Comparison of ENCODE assay signal across 8 cellular contexts in the genomic region with DNA sequence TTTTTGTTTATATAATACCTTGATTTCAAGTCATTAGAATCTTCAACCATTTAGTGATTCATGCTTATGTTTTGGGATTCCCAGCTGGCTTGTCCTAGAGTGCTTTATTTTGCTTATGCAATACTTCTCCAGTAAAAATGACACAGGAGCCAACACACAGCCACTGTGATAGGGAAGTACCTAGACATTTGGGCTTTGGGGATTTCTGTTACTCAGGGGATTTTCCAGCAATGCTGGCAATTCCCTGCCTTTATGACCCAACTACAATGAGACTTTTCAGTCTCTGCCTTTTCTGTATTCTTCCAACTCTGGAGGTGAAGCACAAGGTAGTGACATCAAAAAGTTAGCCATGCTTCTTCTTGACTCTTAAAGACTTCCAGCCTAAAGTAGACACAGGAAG.
A peak's percentile ranks its signal among the peaks of the same experiment; 100 is the strongest.
DNase-seq lines count a peak whose midpoint lies in the region; ATAC-seq and TF ChIP-seq lines count a peak whose summit lies in the region.
"Not testable (repeated sequence)": the region's sequence is repeated elsewhere in the genome, so short reads cannot be mapped to it uniquely, and the experiment has no call there.

No MANE protein-coding gene starts in this region.

- not testable (repeated sequence) for BruUV-seq in MCF 10A (replicated peaks; lab: Mats Ljungman, UMichigan)

- DNase-seq in GM12865 (ENCODE audit: low read depth), result peak; percentile 48
- peak; percentile 27 for DNase-seq in MCF 10A (ENCODE audit: unreplicated experiment)
- peak; percentile 13 for DNase-seq in kidney tubule cell (ENCODE audit: low spot score)

- H3K4me1 Mint-ChIP-seq in MCF 10A (ENCODE audit: insufficient read depth, unreplicated experiment), result not testable (repeated sequence)

- intact Hi-C loops in MCF 10A (cut with micrococcal nuclease), result not testable (repeated sequence)

- H3K27ac Mint-ChIP-seq in MCF 10A (ENCODE audit: low read depth, unreplicated experiment), result not testable (repeated sequence)

- H3K4me3 ChIP-seq in GM12865 (ENCODE audit: low read depth, low read length), result not testable (repeated sequence)

- POLR2A ChIA-PET in MCF 10A (lab: Yijun Ruan, JAX), result not testable (repeated sequence)

- H3K4me3 Mint-ChIP-seq in MCF 10A (ENCODE audit: unreplicated experiment), result not testable (repeated sequence)

- CTCF ChIA-PET in MCF 10A (lab: Yijun Ruan, JAX), result not testable (repeated sequence)

- H3K36me3 Mint-ChIP-seq in MCF 10A (ENCODE audit: insufficient read depth, unreplicated experiment), result not testable (repeated sequence)

- not testable (repeated sequence) for H3K9me3 Mint-ChIP-seq in MCF 10A (ENCODE audit: unreplicated experiment)

- H3K27me3 Mint-ChIP-seq in MCF 10A (ENCODE audit: insufficient read depth, unreplicated experiment), result not testable (repeated sequence)

- not testable (repeated sequence) for TF ChIP-seq CTCF in GM12865 (IDR thresholded peaks at IDR 0.05; ENCODE audit: insufficient read depth, low read depth, low read length, missing control alignments); MCF 10A (IDR thresholded peaks at IDR 0.05; ENCODE audit: unreplicated experiment)

- peak; percentile 45 for ATAC-seq in GM18520 (IDR thresholded peaks at IDR 0.05; ENCODE audit: unreplicated experiment)
- ATAC-seq in GM19397 (IDR thresholded peaks at IDR 0.05; ENCODE audit: unreplicated experiment), result peak; percentile 61
- ATAC-seq in HG02610 (IDR thresholded peaks at IDR 0.05; ENCODE audit: unreplicated experiment), result peak; percentile 95
- peak; percentile 50 for ATAC-seq in HG02870 (IDR thresholded peaks at IDR 0.05; ENCODE audit: unreplicated experiment)
- ATAC-seq in HG03378 (IDR thresholded peaks at IDR 0.05; ENCODE audit: unreplicated experiment), result peak; percentile 66

Comparison
In these comparisons a context has a peak if more than half of its experiments do, and no peak if none do; other contexts are left out.
1. ATAC-seq: peak in every context shown above with its lines; median percentile 95 in HG02610; 66 in HG03378; 61 in GM19397; 50 in HG02870; 45 in GM18520.